ENCODE assay signal across 2 cellular contexts in genomic region chr6:32975886-32976285, GRCh38.
A peak's percentile ranks its signal among the peaks of the same experiment; 100 is the strongest.
TF ChIP-seq lines count a peak whose summit lies in the region.

No MANE protein-coding gene starts in this region.

TF ChIP-seq in IMR-90, 13 proteins besides CTCF, POLR2A, EP300 and RAD21:
- TF ChIP-seq, protein P1, sequence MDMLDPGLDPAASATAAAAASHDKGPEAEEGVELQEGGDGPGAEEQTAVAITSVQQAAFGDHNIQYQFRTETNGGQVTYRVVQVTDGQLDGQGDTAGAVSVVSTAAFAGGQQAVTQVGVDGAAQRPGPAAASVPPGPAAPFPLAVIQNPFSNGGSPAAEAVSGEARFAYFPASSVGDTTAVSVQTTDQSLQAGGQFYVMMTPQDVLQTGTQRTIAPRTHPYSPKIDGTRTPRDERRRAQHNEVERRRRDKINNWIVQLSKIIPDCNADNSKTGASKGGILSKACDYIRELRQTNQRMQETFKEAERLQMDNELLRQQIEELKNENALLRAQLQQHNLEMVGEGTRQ (IDR thresholded peaks at IDR 0.05; ENCODE audit: low read depth, low read length) = no peak
- TF ChIP-seq MAZ (IDR thresholded peaks at IDR 0.05; ENCODE audit: borderline replicate concordance, low read depth, low read length) (no peak), MXI1 (IDR thresholded peaks at IDR 0.05; ENCODE audit: borderline replicate concordance, low read depth, low read length) (no peak), ELK1 (IDR thresholded peaks at IDR 0.05; ENCODE audit: borderline replicate concordance, low read depth, low read length) (no peak), SMC3 (IDR thresholded peaks at IDR 0.05; ENCODE audit: low read depth, low read length) (no peak), FOS (IDR thresholded peaks at IDR 0.05; ENCODE audit: low read depth, low read length) (no peak), CEBPB (IDR thresholded peaks at IDR 0.05; ENCODE audit: low read depth, low read length) (no peak), CHD1 (IDR thresholded peaks at IDR 0.05; ENCODE audit: low read depth, low read length) (no peak), RCOR1 (IDR thresholded peaks at IDR 0.05; ENCODE audit: insufficient replicate concordance, low read length) (no peak), NFE2L2 (IDR thresholded peaks at IDR 0.05; ENCODE audit: low read depth, low read length) (no peak), BHLHE40 (IDR thresholded peaks at IDR 0.05; ENCODE audit: low read depth, low read length) (no peak), MAFK (IDR thresholded peaks at IDR 0.05; ENCODE audit: low read depth, low read length) (no peak), RFX5 (IDR thresholded peaks at IDR 0.05; ENCODE audit: low read depth, low read length) (no peak)

TF ChIP-seq in GM12878, 131 proteins besides CTCF, POLR2A, EP300 and RAD21:
- no peak for TF ChIP-seq CBFB (IDR thresholded peaks at IDR 0.05; ENCODE audit: low read depth)
- peak; percentile 70; the same call in 1 of the 2 replicates for TF ChIP-seq POLR2AphosphoS5 (IDR thresholded peaks at IDR 0.05; ENCODE audit: low read length)
- peak; percentile 10; the same call in 1 of the 2 replicates for TF ChIP-seq BACH1 (IDR thresholded peaks at IDR 0.05; ENCODE audit: borderline replicate concordance)
